In the genomic region with DNA sequence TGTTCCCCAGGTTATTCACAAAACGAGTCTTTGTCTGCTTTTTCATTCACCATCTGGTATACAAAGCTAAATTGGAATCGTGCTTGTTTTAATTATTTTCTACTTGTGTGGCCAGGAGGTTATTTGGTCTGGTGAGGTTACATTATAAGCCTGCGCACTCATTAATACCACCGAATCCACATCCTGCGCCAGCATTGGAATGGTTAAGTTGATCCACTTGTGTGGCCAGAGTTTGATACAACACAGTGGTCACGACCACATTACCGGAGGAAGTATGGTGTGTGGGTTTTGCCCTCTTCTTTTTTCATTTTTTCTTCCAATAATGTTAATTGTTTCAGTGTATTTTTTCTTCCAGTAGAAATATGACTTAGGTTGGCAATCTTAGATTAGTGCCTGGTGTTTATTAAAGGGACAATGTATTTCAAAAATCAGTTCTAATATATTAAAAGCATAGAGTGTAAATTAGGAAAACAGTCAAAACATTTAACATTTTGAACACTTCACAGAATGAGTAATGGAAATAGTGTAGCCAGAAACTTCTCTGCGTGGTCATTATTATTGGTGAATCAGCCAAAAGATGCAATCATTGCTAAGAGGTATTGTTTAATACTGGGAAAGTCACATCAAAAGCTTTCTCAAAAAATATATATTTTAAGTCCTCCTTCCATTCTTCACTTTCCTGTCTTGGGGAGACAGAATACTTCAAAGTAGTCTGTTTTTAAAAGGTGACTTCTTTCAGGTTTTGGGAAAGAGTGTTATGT, we compare ENCODE assay signal across 1 cellular context.
TF ChIP-seq lines count a peak whose summit lies in the region.

No MANE protein-coding gene starts in this region.

TF ChIP-seq in IMR-90, 13 proteins besides CTCF, POLR2A, EP300 and RAD21:
- no peak for TF ChIP-seq CHD1 (IDR thresholded peaks at IDR 0.05; ENCODE audit: low read depth, low read length)
- no peak for TF ChIP-seq SMC3 (IDR thresholded peaks at IDR 0.05; ENCODE audit: low read depth, low read length)
- TF ChIP-seq MAFK (IDR thresholded peaks at IDR 0.05; ENCODE audit: low read depth, low read length), result 0 out of 2 replicates have a peak, but pooled peaks have one; percentile 3
- TF ChIP-seq, protein P1, sequence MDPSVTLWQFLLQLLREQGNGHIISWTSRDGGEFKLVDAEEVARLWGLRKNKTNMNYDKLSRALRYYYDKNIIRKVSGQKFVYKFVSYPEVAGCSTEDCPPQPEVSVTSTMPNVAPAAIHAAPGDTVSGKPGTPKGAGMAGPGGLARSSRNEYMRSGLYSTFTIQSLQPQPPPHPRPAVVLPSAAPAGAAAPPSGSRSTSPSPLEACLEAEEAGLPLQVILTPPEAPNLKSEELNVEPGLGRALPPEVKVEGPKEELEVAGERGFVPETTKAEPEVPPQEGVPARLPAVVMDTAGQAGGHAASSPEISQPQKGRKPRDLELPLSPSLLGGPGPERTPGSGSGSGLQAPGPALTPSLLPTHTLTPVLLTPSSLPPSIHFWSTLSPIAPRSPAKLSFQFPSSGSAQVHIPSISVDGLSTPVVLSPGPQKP (IDR thresholded peaks at IDR 0.05; ENCODE audit: borderline replicate concordance, low read depth, low read length), result no peak
- 0 out of 2 replicates have a peak, but pooled peaks have one; percentile 8 for TF ChIP-seq NFE2L2 (IDR thresholded peaks at IDR 0.05; ENCODE audit: low read depth, low read length)
- TF ChIP-seq CEBPB (IDR thresholded peaks at IDR 0.05; ENCODE audit: low read depth, low read length), result peak; percentile 30; the same call in 1 of the 2 replicates
- no peak for TF ChIP-seq RFX5 (IDR thresholded peaks at IDR 0.05; ENCODE audit: low read depth, low read length)
- TF ChIP-seq BHLHE40 (IDR thresholded peaks at IDR 0.05; ENCODE audit: low read depth, low read length), result no peak
- TF ChIP-seq MXI1 (IDR thresholded peaks at IDR 0.05; ENCODE audit: borderline replicate concordance, low read depth, low read length), result no peak
